20 cellular contexts compared by ENCODE assay signal in the genomic region with DNA sequence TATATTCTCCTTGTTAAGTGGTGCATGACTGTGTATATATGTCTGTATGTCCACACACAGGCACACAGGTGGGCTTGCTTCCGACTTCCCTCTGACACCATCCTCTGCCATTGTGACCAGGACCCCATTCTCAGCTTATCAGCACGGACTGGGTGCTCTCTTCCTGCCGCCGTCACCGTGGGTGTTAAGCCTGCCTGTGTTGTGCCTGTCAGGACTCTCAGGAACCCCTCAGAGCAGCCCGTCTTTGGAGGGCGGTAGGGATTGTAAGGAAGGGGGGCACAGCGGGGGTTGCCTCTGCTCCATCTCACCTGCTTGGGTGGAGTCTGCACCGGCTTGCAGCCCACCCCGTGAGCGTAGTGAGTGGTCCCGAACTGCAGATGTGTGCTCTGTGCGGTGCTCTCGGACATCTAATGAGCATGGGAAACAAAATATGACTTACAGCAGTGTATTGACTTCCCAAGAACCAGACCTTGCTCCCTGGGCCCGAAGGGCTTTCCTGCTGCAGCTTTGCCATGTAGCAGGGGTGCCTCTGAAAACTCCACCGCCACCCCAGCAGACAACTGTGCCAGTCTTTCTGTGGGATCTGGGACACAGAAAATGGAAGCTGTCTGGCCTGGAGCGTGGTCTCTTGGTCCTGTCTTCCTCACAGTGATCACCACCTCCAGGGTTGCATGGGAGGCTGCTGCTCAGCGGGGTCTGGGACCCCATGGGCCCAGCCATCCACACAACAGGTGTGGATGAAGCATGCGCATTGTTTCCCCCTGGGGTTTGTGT. TPM values are rescaled to one million over a fixed set of nuclear protein-coding genes. Genes with fewer than 3 reads are reported as not detected.
DNase-seq lines count a peak whose midpoint lies in the region; ATAC-seq and TF ChIP-seq lines count a peak whose summit lies in the region.
"Had no signal": no experiment of that assay in that cellular context is flagged by ENCODE, and none has a peak within 500 bp of the region (broad histone marks: within the 10 kb centered on the region; RNA-seq: fewer than 3 reads in every experiment).

No MANE protein-coding gene starts in this region.

- DNase-seq in SHP77 (lab: John Stamatoyannopoulos, UW) = peak; percentile 45 to 61
- DNase-seq in SHP77 treated with DMSO at 0.1 percent for 48 hours (lab: John Stamatoyannopoulos, UW) = no peak
- no peak for DNase-seq in coronary artery (ENCODE audit: low spot score)
- DNase-seq in osteocyte (ENCODE audit: extremely low spot score, unreplicated experiment) = no peak
- DNase-seq in aorta = no peak
- no peak for DNase-seq in KBM-7
- no peak for DNase-seq in effector CD4-positive, alpha-beta T cell
- DNase-seq: 8988T, ACHN, BE2C, HCEC 1CT, NCI-H1092, NCI-H1417 treated with DMSO at 0.1 percent for 48 hours, NCI-H1694 treated with DMSO at 0.1 percent for 48 hours, NCI-H2081, NCI-H345 had no signal

- H3K27me3 ChIP-seq in aorta (ENCODE audit: control insufficient read depth in 1 of 2, insufficient read depth in 2 of 2, low read length in 1 of 2) = no peaks in the 10 kb centered on the region
- H3K27me3 ChIP-seq: BE2C, SJSA1 had no signal

- peaks cover 15% of the 10 kb centered on the region for H3K36me3 Mint-ChIP-seq in osteocyte (ENCODE audit: unreplicated experiment)
- H3K36me3 Mint-ChIP-seq: CD14-positive monocyte, IgD-negative memory B cell had no signal

- H3K4me3 Mint-ChIP-seq in osteocyte (ENCODE audit: unreplicated experiment) = no peak overlapping the region
- H3K4me3 Mint-ChIP-seq: CD14-positive monocyte, IgD-negative memory B cell had no signal

- H3K9me3 Mint-ChIP-seq in osteocyte (ENCODE audit: unreplicated experiment) = no peaks in the 10 kb centered on the region
- H3K9me3 Mint-ChIP-seq: CD14-positive monocyte, IgD-negative memory B cell had no signal

- H3K4me3 ChIP-seq in coronary artery (no peak overlapping the region), aorta (ENCODE audit: low read length in 2 of 2) (no peak overlapping the region)
- H3K4me3 ChIP-seq: SJSA1 had no signal

- H3K4me1 Mint-ChIP-seq in osteocyte (ENCODE audit: unreplicated experiment) = peaks cover 70% of the 10 kb centered on the region
- H3K4me1 Mint-ChIP-seq: CD14-positive monocyte, IgD-negative memory B cell had no signal

- 75% methylated on average over 19 of the region's 19 CpGs for WGBS in aorta, 2 donors

- in situ Hi-C loops in KBM-7 (cut with MboI; ENCODE audit: low pct_unique_long_range_greater_than_20kb, low sequenced_read_pairs) = no loop called here

- ATAC-seq in aorta (ENCODE audit: low FRiP score) (peak; percentile 4), GM19463 (IDR thresholded peaks at IDR 0.05; ENCODE audit: unreplicated experiment) (no peak)

- H3K4me1 ChIP-seq in aorta (ENCODE audit: control insufficient read depth in 1 of 2, insufficient read depth in 2 of 2, low read length in 2 of 2) = peaks cover 3 to 6% of the 10 kb centered on the region in 2 donors
- H3K4me1 ChIP-seq: BE2C had no signal

- H3K27ac ChIP-seq in coronary artery (peak overlapping the region; percentile 22 to 40), aorta (ENCODE audit: low read depth in 1 of 2, low read length in 2 of 2) (peak overlapping the region in 1 of 2 donors; percentile 29)
- H3K27ac ChIP-seq: SJSA1 had no signal

- H3K27ac Mint-ChIP-seq in osteocyte (ENCODE audit: unreplicated experiment) = peak overlapping the region; percentile 27
- H3K27ac Mint-ChIP-seq: IgD-negative memory B cell had no signal

- no peaks in the 10 kb centered on the region for H3K27me3 Mint-ChIP-seq in osteocyte (ENCODE audit: unreplicated experiment)

- no peaks in the 10 kb centered on the region for H3K9me3 ChIP-seq in aorta (ENCODE audit: control insufficient read depth, low read length)
- H3K9me3 ChIP-seq: BE2C, SJSA1 had no signal

- no peaks in the 10 kb centered on the region for H3K36me3 ChIP-seq in aorta (ENCODE audit: control insufficient read depth in 1 of 2, insufficient read depth in 2 of 2, low read length in 1 of 2)
- H3K36me3 ChIP-seq: BE2C, SJSA1 had no signal

- intact Hi-C loops in aorta (cut with DNase I) = no loop called here

- TF ChIP-seq CTCF in coronary artery (IDR thresholded peaks at IDR 0.05) (no peak), osteocyte (IDR thresholded peaks at IDR 0.05) (no peak)

RNA-seq across cellular contexts. Expression of gene SH3RF3, which starts 58.9 kb away (rescaled TPM):
- total RNA-seq in osteocyte (79.4 and 84.4 TPM in 2 replicates), aorta (10 to 100 TPM; 22.8 to 24.4 TPM)
- 10 to 100 TPM in 1 of 2 donors, 1 to 10 TPM in 1; 3.1 to 13.1 TPM for polyA plus RNA-seq in aorta
- polyA plus RNA-seq: IgD-negative memory B cell had no signal

Comparison
In these comparisons a context has a peak if more than half of its experiments do, and no peak if none do; other contexts are left out.
1. DNase-seq: peak in SHP77 (2 of 2); none in SHP77 treated with DMSO at 0.1 percent for 48 hours (single experiment), coronary artery (single experiment), osteocyte (single experiment), aorta (0 of 2), KBM-7 (single experiment) and effector CD4-positive, alpha-beta T cell (single experiment).